10 cellular contexts compared by ENCODE assay signal in the genomic region with DNA sequence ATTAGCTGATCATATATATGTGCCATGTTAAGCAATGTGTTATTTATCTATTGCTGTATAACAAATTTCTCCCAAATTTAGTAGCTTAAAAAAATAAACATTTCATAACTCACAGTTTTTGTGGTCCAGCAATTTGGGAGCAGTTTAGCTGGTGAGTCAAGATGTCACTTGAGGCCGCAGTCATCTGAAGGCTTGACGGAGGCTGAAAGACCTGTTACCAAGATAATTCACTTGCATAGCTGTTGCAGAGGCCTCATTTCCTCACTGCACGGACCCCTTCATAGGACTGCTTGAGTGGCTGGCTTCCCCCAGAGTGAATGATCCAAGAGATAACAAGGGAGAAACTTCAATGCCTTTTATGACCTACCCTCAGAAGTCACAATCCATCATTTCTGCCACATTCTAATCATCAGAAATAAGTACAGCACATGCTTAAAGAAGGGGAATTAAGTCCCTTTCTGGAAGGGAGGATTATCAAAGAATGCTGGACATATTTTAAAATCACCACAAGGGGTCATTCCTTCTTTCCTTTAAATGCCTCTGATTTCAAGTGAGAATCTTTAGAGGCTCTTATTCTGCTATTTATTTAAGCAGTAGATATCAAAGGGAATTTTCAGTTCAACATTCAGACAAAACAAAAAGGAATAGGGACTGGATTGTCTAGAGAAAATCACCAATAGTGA. TPM values are rescaled to one million over a fixed set of nuclear protein-coding genes. Genes with fewer than 3 reads are reported as not detected.
DNase-seq lines count a peak whose midpoint lies in the region; ATAC-seq and TF ChIP-seq lines count a peak whose summit lies in the region.
"Had no signal": no experiment of that assay in that cellular context is flagged by ENCODE, and none has a peak within 500 bp of the region (broad histone marks: within the 10 kb centered on the region; RNA-seq: fewer than 3 reads in every experiment).

No MANE protein-coding gene starts in this region.

- H3K27me3 ChIP-seq in kidney epithelial cell (ENCODE audit: control insufficient read depth, insufficient read depth, low read length): no peaks in the 10 kb centered on the region

- H3K4me3 ChIP-seq in AG09309 (ENCODE audit: control insufficient read depth, low read depth, low read length) (no peak overlapping the region), WI38 (ENCODE audit: low read depth, low read length) (no peak overlapping the region), kidney epithelial cell (ENCODE audit: low read depth, low read length) (no peak overlapping the region)

- TF ChIP-seq CTCF in AG09309 (IDR thresholded peaks at IDR 0.05; ENCODE audit: control insufficient read depth, insufficient read depth, low read depth, low read length, missing control alignments): peak; percentile 25
- 0 out of 2 replicates have a peak, but pooled peaks have one; percentile 11 for TF ChIP-seq CTCF in WI38 (IDR thresholded peaks at IDR 0.05; ENCODE audit: low read depth, low read length)
- peak; percentile 32 for TF ChIP-seq CTCF in kidney epithelial cell (IDR thresholded peaks at IDR 0.05; ENCODE audit: insufficient read depth, low read length, poor library complexity, severe bottlenecking)

- H3K36me3 ChIP-seq in kidney epithelial cell (ENCODE audit: control insufficient read depth, insufficient read depth, low read length): no peaks in the 10 kb centered on the region

- ATAC-seq in GM21528 (IDR thresholded peaks at IDR 0.05; ENCODE audit: low FRiP score, unreplicated experiment) (no peak), GM18873 (IDR thresholded peaks at IDR 0.05; ENCODE audit: low FRiP score, unreplicated experiment) (no peak)
- ATAC-seq: stimulated activated naive B cell treated with anti-CD40 and anti-IgM and Interleukin-4, amounts not matched to agents 10 μg/mL and 1 μg/mL and 100 μg/mL, for 72 hours had no signal

- no peak for DNase-seq in AG09309 (ENCODE audit: low read depth)
- DNase-seq in HT1080 (ENCODE audit: low read depth): peak; percentile 16
- DNase-seq in kidney epithelial cell (ENCODE audit: low read depth): no peak
- DNase-seq in T-helper 1 cell: no peak
- DNase-seq in NCI-H748 treated with DMSO at 0.1 percent for 48 hours (lab: John Stamatoyannopoulos, UW): no peak
- DNase-seq: activated T-cell treated with anti-CD3 and anti-CD28 coated beads, Interleukin-2, amount 50 U/mL, for 24 hours; stimulated activated naive B cell treated with anti-CD40 and anti-IgM and Interleukin-4, amounts not matched to agents 10 μg/mL and 1 μg/mL and 100 μg/mL, for 72 hours had no signal

RNA-seq across cellular contexts. Expression of a gene that starts 10.5 kb away (rescaled TPM):
- 28.2 and 32.0 TPM in 2 replicates for total RNA-seq in HT1080 (2014; rRNA removed; shearing (Covaris generic))
- 31.4 and 36.8 TPM in 2 replicates for polyA plus RNA-seq in HT1080 (2015; cell fraction: cytosol; rRNA removed)
- polyA plus RNA-seq in HT1080 (2015; cell fraction: nucleus; rRNA removed): 35.1 and 35.8 TPM in 2 replicates
- 33.9 and 38.1 TPM in 2 replicates for total RNA-seq in kidney epithelial cell
